Comparison of ENCODE assay signal across 10 cellular contexts in genomic region chr3:11530153-11530721, GRCh38.
A peak's percentile ranks its signal among the peaks of the same experiment; 100 is the strongest.
DNase-seq lines count a peak whose midpoint lies in the region; ATAC-seq, FAIRE-seq and TF ChIP-seq lines count a peak whose summit lies in the region.
"Had no signal": no experiment of that assay in that cellular context is flagged by ENCODE, and none has a peak within 500 bp of the region (broad histone marks: within the 10 kb centered on the region; RNA-seq: fewer than 3 reads in every experiment).

No MANE protein-coding gene starts in this region.

- H3K27ac ChIP-seq in thoracic aorta, result peak overlapping the region; percentile 14 to 44
- H3K27ac ChIP-seq: pancreas had no signal

- H3K4me3 ChIP-seq in thoracic aorta, result no peak overlapping the region
- H3K4me3 ChIP-seq: pancreas had no signal

- no peak for ATAC-seq in thoracic aorta (ENCODE audit: insufficient number of reproducible peaks, low FRiP score, low read depth)

- TF ChIP-seq CTCF in thoracic aorta (IDR thresholded peaks at IDR 0.05), result no peak

- H3K36me3 ChIP-seq in thoracic aorta, result no peaks in the 10 kb centered on the region
- H3K36me3 ChIP-seq: pancreas had no signal

- no peaks in the 10 kb centered on the region for H3K27me3 ChIP-seq in thoracic aorta (replicated peaks; ENCODE audit: insufficient read depth)
- H3K27me3 ChIP-seq: pancreas had no signal

- H3K4me1 ChIP-seq in thoracic aorta (ENCODE audit: control insufficient read depth in 1 of 2, low read depth in 2 of 2), result peaks cover 28 to 48% of the 10 kb centered on the region in 2 donors
- H3K4me1 ChIP-seq: pancreas had no signal

- in situ Hi-C loops in ACHN (cut with HindIII; ENCODE audit: low pct_ligation_motif_present, low pct_unique_long_range_greater_than_20kb, low sequenced_read_pairs), result no loop called here

- FAIRE-seq in frontal cortex (lab: Jason Lieb, UNC), result no peak
- FAIRE-seq: pancreas had no signal

- H3K9me3 ChIP-seq in thoracic aorta, result no peaks in the 10 kb centered on the region
- H3K9me3 ChIP-seq: pancreas had no signal

- DNase-seq in HS-5 (ENCODE audit: low read depth) (peak; percentile 70), amniotic epithelial cell (ENCODE audit: low read depth) (peak; percentile 96), hepatic stellate cell (ENCODE audit: low spot score) (peak; percentile 80), thoracic aorta (ENCODE audit: low spot score) (no peak), frontal cortex (ENCODE audit: low spot score in 2 of 2) (no peak), ACHN (no peak)
- DNase-seq in activated CD4-positive, alpha-beta T cell treated with anti-CD3 and anti-CD28 coated beads, Interleukin-2, amount 50 U/mL, for 48 hours, result no peak
- DNase-seq: activated CD4-positive, alpha-beta T cell treated with anti-CD3 and anti-CD28 coated beads for 48 hours; NCI-H774; pancreas had no signal

Comparison
In these comparisons a context has a peak if more than half of its experiments do, and no peak if none do; other contexts are left out.
1. DNase-seq: peak in HS-5 (single experiment), amniotic epithelial cell (single experiment) and hepatic stellate cell (single experiment); none in thoracic aorta (single experiment), frontal cortex (0 of 2), activated CD4-positive, alpha-beta T cell treated with anti-CD3 and anti-CD28 coated beads, Interleukin-2, amount 50 U/mL, for 48 hours (0 of 2) and ACHN (single experiment).